In genomic region chr5:88021141-88021540, GRCh38 we compare ENCODE assay signal across 20 cellular contexts.
DNase-seq lines count a peak whose midpoint lies in the region; ATAC-seq and TF ChIP-seq lines count a peak whose summit lies in the region.
"Had no signal": no experiment of that assay in that cellular context is flagged by ENCODE, and none has a peak within 500 bp of the region (broad histone marks: within the 10 kb centered on the region; RNA-seq: fewer than 3 reads in every experiment).

No MANE protein-coding gene starts in this region.

- H3K79me2 ChIP-seq in Loucy (ENCODE audit: insufficient read depth, low read length): no peaks in the 10 kb centered on the region

- H3K36me3 ChIP-seq in Loucy (ENCODE audit: insufficient read depth, low read length): no peaks in the 10 kb centered on the region
- H3K36me3 ChIP-seq in endodermal cell (ENCODE audit: control insufficient read depth, insufficient read depth, low read length): no peaks in the 10 kb centered on the region
- H3K36me3 ChIP-seq: SJSA1 had no signal

- H3K36me3 Mint-ChIP-seq in endodermal cell (ENCODE audit: low read depth): no peaks in the 10 kb centered on the region
- H3K36me3 Mint-ChIP-seq: CD8-positive, alpha-beta T cell had no signal

- no peaks in the 10 kb centered on the region for H4K20me1 ChIP-seq in Loucy (ENCODE audit: insufficient read depth, low read length, poor library complexity, severe bottlenecking)

- no peak overlapping the region for H3K9ac ChIP-seq in Loucy (ENCODE audit: low read depth, low read length, poor library complexity, severe bottlenecking)
- H3K9ac ChIP-seq in endodermal cell (ENCODE audit: extremely low read depth, low read length, poor library complexity, severe bottlenecking): no peak overlapping the region
- H3K9ac ChIP-seq: KMS-11 had no signal

- DNase-seq in DMS53 (lab: John Stamatoyannopoulos, UW) (peak; percentile 10), DMS53 treated with DMSO at 0.1 percent for 48 hours (lab: John Stamatoyannopoulos, UW; ENCODE audit: unreplicated experiment) (no peak), ELR (ENCODE audit: low read depth) (peak; percentile 1), endodermal cell (no peak), OCI-M1 (lab: John Stamatoyannopoulos, UW) (no peak)
- DNase-seq in effector CD4-positive, alpha-beta T cell: no peak
- DNase-seq: C1 segment of cervical spinal cord; CD8-positive, alpha-beta T cell; GDM1; NCI-H1048; NCI-H1417 treated with DMSO at 0.1 percent for 48 hours; NCI-H187; NCI-H774; NK-92 treated with Interleukin-12 subunit alpha and Interleukin-12 subunit beta, amount 100 ng/mL, for 24 hours had no signal

- H3K27ac ChIP-seq in endodermal cell (ENCODE audit: low read depth, low read length): no peak overlapping the region
- H3K27ac ChIP-seq: 22Rv1, KMS-11, SJSA1 had no signal

- H3K9me3 Mint-ChIP-seq in endodermal cell: no peaks in the 10 kb centered on the region
- H3K9me3 Mint-ChIP-seq: CD8-positive, alpha-beta T cell; T-helper 1 cell treated with Interleukin-12 subunit alpha and Interleukin-12 subunit beta and Interleukin-4 antibody, amounts not matched to agents 30 μg/mL and 1 μg/mL, for 36 hours had no signal

- no peaks in the 10 kb centered on the region for H3F3A ChIP-seq in Loucy (ENCODE audit: low read depth)

- H3K4me1 Mint-ChIP-seq in endodermal cell: peaks cover 4% of the 10 kb centered on the region

- 80 to 96% methylated on average over 1 to 4 of the region's 5 CpGs for WGBS in endodermal cell (ENCODE audit: insufficient coverage in 1 of 2, insufficient read length in 1 of 2), 2 experiments

- H3K9me2 ChIP-seq in Loucy (replicated peaks; ENCODE audit: low read depth, low read length): no peaks in the 10 kb centered on the region

- no peak overlapping the region for H2AFZ ChIP-seq in Loucy (ENCODE audit: low read length)

- H3K27me3 Mint-ChIP-seq in endodermal cell (ENCODE audit: insufficient read depth): no peaks in the 10 kb centered on the region

- ATAC-seq in HG03378 (IDR thresholded peaks at IDR 0.05; ENCODE audit: unreplicated experiment): no peak
- ATAC-seq: CD8-positive, alpha-beta T cell had no signal

- H3K27me3 ChIP-seq in Loucy (ENCODE audit: insufficient read depth, low read length, poor library complexity, severe bottlenecking) (no peaks in the 10 kb centered on the region), endodermal cell (ENCODE audit: control insufficient read depth, insufficient read depth, low read length, poor library complexity, severe bottlenecking) (no peaks in the 10 kb centered on the region)
- H3K27me3 ChIP-seq: SJSA1 had no signal

- TF ChIP-seq CTCF in Loucy (conservative IDR thresholded peaks at IDR 0.05; ENCODE audit: low read length) (peak; percentile 28), endodermal cell (conservative IDR thresholded peaks at IDR 0.05) (peak; percentile 53)

- H3K27ac Mint-ChIP-seq in endodermal cell: no peak overlapping the region
- H3K27ac Mint-ChIP-seq: CD8-positive, alpha-beta T cell; T-helper 1 cell treated with Interleukin-12 subunit alpha and Interleukin-12 subunit beta and Interleukin-4 antibody, amounts not matched to agents 30 μg/mL and 1 μg/mL, for 36 hours had no signal

- H3K9me3 ChIP-seq in Loucy (ENCODE audit: insufficient read depth, low read depth, low read length) (no peaks in the 10 kb centered on the region), endodermal cell (ENCODE audit: control insufficient read depth, low read length) (no peaks in the 10 kb centered on the region)
- H3K9me3 ChIP-seq: SJSA1 had no signal

- H3K4me1 ChIP-seq in Loucy (ENCODE audit: insufficient read depth, low read length, poor library complexity, severe bottlenecking): no peaks in the 10 kb centered on the region
- H3K4me1 ChIP-seq in endodermal cell (ENCODE audit: control insufficient read depth, insufficient read depth, low read length): no peaks in the 10 kb centered on the region
- H3K4me1 ChIP-seq: SJSA1 had no signal

- no peak overlapping the region for H3K4me3 Mint-ChIP-seq in endodermal cell
- H3K4me3 Mint-ChIP-seq: CD8-positive, alpha-beta T cell; T-helper 1 cell treated with Interleukin-12 subunit alpha and Interleukin-12 subunit beta and Interleukin-4 antibody, amounts not matched to agents 30 μg/mL and 1 μg/mL, for 36 hours had no signal

- H3K4me3 ChIP-seq in Loucy (ENCODE audit: low read length, poor library complexity, severe bottlenecking) (no peak overlapping the region), endodermal cell (ENCODE audit: low read length) (no peak overlapping the region)
- H3K4me3 ChIP-seq: SJSA1 had no signal

- H3K4me2 ChIP-seq in Loucy (ENCODE audit: low read depth, low read length, poor library complexity, severe bottlenecking): no peak overlapping the region
- H3K4me2 ChIP-seq: KMS-11 had no signal

Comparison
In these comparisons a context has a peak if more than half of its experiments do, and no peak if none do; other contexts are left out.
1. DNase-seq: peak in DMS53 (single experiment) and ELR (single experiment); none in DMS53 treated with DMSO at 0.1 percent for 48 hours (single experiment), endodermal cell (single experiment), effector CD4-positive, alpha-beta T cell (single experiment) and OCI-M1 (single experiment).